Comparison of ENCODE assay signal across 8 cellular contexts in genomic region chr3:194139085-194139976, GRCh38. TPM values are rescaled to one million over a fixed set of nuclear protein-coding genes. Genes with fewer than 3 reads are reported as not detected.
DNase-seq lines count a peak whose midpoint lies in the region; ATAC-seq and TF ChIP-seq lines count a peak whose summit lies in the region.

No MANE protein-coding gene starts in this region.

- intact Hi-C loops in body of pancreas (cut with DNase I) (no loop called here), transverse colon (cut with DNase I; ENCODE audit: low total_unique reads) (loop anchor here (5.0 to 10.0 kb wide), 3 partner anchors 133 to 352 kb away; no protein-coding TSS in a partner anchor), CD14-positive monocyte (cut with micrococcal nuclease) (loop anchor here (5.0 kb wide), 3 partner anchors 52 to 87 kb away; no protein-coding TSS in a partner anchor)

- H3K27ac ChIP-seq in body of pancreas (peak overlapping the region; percentile 98 to 99 (median 99)), transverse colon (peak overlapping the region; percentile 95 to 97 (median 96))

- no peak overlapping the region for H2AFZ ChIP-seq in Loucy (ENCODE audit: low read length)

- H3K9me3 ChIP-seq in Loucy (ENCODE audit: insufficient read depth, low read depth, low read length) (no peaks in the 10 kb centered on the region), body of pancreas (no peaks in the 10 kb centered on the region), transverse colon (no peaks in the 10 kb centered on the region)

- TF ChIP-seq CTCF in Loucy (conservative IDR thresholded peaks at IDR 0.05; ENCODE audit: low read length) (no peak), body of pancreas (IDR thresholded peaks at IDR 0.05) (no peak), transverse colon (IDR thresholded peaks at IDR 0.05) (no peak), CD14-positive monocyte (IDR thresholded peaks at IDR 0.05) (no peak)

- H3K4me1 ChIP-seq in Loucy (ENCODE audit: insufficient read depth, low read length, poor library complexity, severe bottlenecking) (peaks cover 58% of the 10 kb centered on the region), body of pancreas (peaks cover 57% of the 10 kb centered on the region), transverse colon (peaks cover 18 to 60% (median 46%) of the 10 kb centered on the region in 4 donors)

- peaks cover 41% of the 10 kb centered on the region for H3K4me1 Mint-ChIP-seq in CD14-positive monocyte

- H3K9me2 ChIP-seq in Loucy (replicated peaks; ENCODE audit: low read depth, low read length), result no peaks in the 10 kb centered on the region

- no peak for TF ChIP-seq EP300 in transverse colon (IDR thresholded peaks at IDR 0.05; ENCODE audit: low read depth)

- no peak for ATAC-seq in body of pancreas

- H3K27ac Mint-ChIP-seq in CD14-positive monocyte, result no peak overlapping the region

- H4K20me1 ChIP-seq in Loucy (ENCODE audit: insufficient read depth, low read length, poor library complexity, severe bottlenecking), result no peaks in the 10 kb centered on the region

- 17 to 21% methylated on average over 25 of the region's 25 CpGs for WGBS in body of pancreas, 2 donors
- 11% methylated on average over 25 of the region's 25 CpGs; no CpG with 5 or more reads in 1 of the 2 donors for WGBS in transverse colon (ENCODE audit: low coverage in 1 of 2), 2 donors

- in situ Hi-C loops in transverse colon (cut with MboI; ENCODE audit: low pct_ligation_motif_present in 1 of 4, low pct_unique_long_range_greater_than_20kb in 1 of 4, low sequenced_read_pairs in 3 of 4), result loop anchor here (10.0 to 25.0 kb wide), 3 partner anchors 173 to 355 kb away; no protein-coding TSS in a partner anchor

- H3K9ac ChIP-seq in Loucy (ENCODE audit: low read depth, low read length, poor library complexity, severe bottlenecking), result peak overlapping the region; percentile 88

- H3K4me3 ChIP-seq in Loucy (ENCODE audit: low read length, poor library complexity, severe bottlenecking) (peak overlapping the region; percentile 77), body of pancreas (no peak overlapping the region), transverse colon (peak overlapping the region in 2 of 4 donors; percentile 53 to 73)

- peak overlapping the region in 1 of 2 donors; percentile 72 for H3K4me3 Mint-ChIP-seq in CD14-positive monocyte

- H3K27me3 ChIP-seq in Loucy (ENCODE audit: insufficient read depth, low read length, poor library complexity, severe bottlenecking), result no peaks in the 10 kb centered on the region
- H3K27me3 ChIP-seq in body of pancreas, result no peaks in the 10 kb centered on the region
- no peaks in the 10 kb centered on the region for H3K27me3 ChIP-seq in transverse colon

- peaks cover 32% of the 10 kb centered on the region for H3F3A ChIP-seq in Loucy (ENCODE audit: low read depth)

- H3K4me2 ChIP-seq in Loucy (ENCODE audit: low read depth, low read length, poor library complexity, severe bottlenecking), result peak overlapping the region; percentile 97

- H3K9me3 Mint-ChIP-seq in CD14-positive monocyte, result peaks cover 0 to 46% (median 18%) of the 10 kb centered on the region in 7 donors

- H3K36me3 ChIP-seq in Loucy (ENCODE audit: insufficient read depth, low read length), result no peaks in the 10 kb centered on the region
- H3K36me3 ChIP-seq in body of pancreas (replicated peaks in 1 of 2; ENCODE audit: insufficient read depth in 1 of 2, low read depth in 2 of 2), result no peaks in the 10 kb centered on the region
- no peaks in the 10 kb centered on the region for H3K36me3 ChIP-seq in transverse colon

- H3K79me2 ChIP-seq in Loucy (ENCODE audit: insufficient read depth, low read length), result peaks cover 22% of the 10 kb centered on the region

- H3K27me3 Mint-ChIP-seq in CD14-positive monocyte (ENCODE audit: low read depth in 3 of 3), result peaks cover 79 to 95% (median 85%) of the 10 kb centered on the region in 3 donors

- peaks cover 13 to 27% of the 10 kb centered on the region in 2 donors for H3K36me3 Mint-ChIP-seq in CD14-positive monocyte

- TF ChIP-seq POLR2A in body of pancreas (IDR thresholded peaks at IDR 0.05), result peak in 2 of 3 donors; percentile 5 to 18
- TF ChIP-seq POLR2A in transverse colon (IDR thresholded peaks at IDR 0.05), result no peak

- DNase-seq in COLO829 (ENCODE audit: low spot score) (peak; percentile 36), body of pancreas (peak in 1 of 4 donors; percentile 27), islet precursor cell (peak; percentile 91), transverse colon (no peak), NCI-H187 (lab: John Stamatoyannopoulos, UW) (no peak), CD14-positive monocyte (ENCODE audit: low spot score) (no peak)
- DNase-seq in activated CD4-positive, alpha-beta T cell treated with anti-CD3 and anti-CD28 coated beads, Interleukin-2, amount 50 U/mL, for 1 hour, result no peak

RNA-seq across cellular contexts. Expression of gene HES1, which starts 3.4 kb away (rescaled TPM):
- total RNA-seq in body of pancreas (10 to 100 TPM; 28.5 to 49.1 TPM), transverse colon (100 to 1,000 TPM in 2 of 4 donors, 10 to 100 TPM in 2; 89.9 to 196 (median 104) TPM)
- under 1 TPM; 0.17 to 0.26 TPM for polyA plus RNA-seq in CD14-positive monocyte

Comparison
In these comparisons a context has a peak if more than half of its experiments do, and no peak if none do; other contexts are left out.
1. DNase-seq: peak in COLO829 (single experiment) and islet precursor cell (single experiment); none in transverse colon (single experiment), NCI-H187 (0 of 2), activated CD4-positive, alpha-beta T cell treated with anti-CD3 and anti-CD28 coated beads, Interleukin-2, amount 50 U/mL, for 1 hour (single experiment) and CD14-positive monocyte (single experiment).